11 cellular contexts compared by ENCODE assay signal in the genomic region with DNA sequence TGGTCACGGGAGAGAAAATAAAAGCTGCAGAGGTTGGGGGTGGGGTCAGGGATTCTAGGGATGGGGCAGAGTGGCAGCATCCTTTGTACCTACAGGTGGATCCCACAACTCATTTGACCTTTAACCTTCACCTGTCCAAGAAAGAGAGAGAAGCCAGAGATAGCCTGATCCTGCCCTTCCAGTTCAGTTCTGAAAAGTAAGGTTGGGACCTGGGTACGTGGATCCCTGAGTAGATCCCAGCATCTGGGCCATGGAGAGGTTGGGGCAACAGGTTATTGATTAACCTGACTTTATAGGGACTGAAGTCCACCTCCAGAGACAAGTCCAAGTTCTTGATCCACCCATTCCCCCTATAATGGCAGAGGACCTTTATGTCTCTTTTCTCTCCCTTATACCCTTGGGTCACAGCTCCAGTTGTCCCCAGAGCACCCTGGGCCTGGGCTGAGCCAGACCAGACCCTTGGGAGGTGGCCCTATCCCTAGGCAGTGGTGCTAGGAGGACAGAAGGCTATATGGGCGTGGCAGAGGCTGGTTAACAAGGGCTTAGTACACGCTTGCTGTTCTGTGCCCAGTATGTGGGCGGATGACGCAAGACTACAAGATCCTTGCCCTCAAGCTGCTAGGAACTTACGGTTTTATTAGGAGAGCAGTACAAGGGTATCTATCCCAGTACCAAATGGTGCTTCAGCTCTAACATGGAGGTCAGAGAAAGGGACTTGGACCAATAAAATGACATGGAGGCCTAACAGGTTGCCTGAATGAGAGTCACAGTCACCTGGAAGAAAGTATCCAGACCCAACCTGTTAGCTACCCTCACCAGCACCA. TPM values are rescaled to one million over a fixed set of nuclear protein-coding genes. Genes with fewer than 3 reads are reported as not detected.
DNase-seq lines count a peak whose midpoint lies in the region; ATAC-seq and TF ChIP-seq lines count a peak whose summit lies in the region.
"Had no signal": no experiment of that assay in that cellular context is flagged by ENCODE, and none has a peak within 500 bp of the region (broad histone marks: within the 10 kb centered on the region; RNA-seq: fewer than 3 reads in every experiment).

No MANE protein-coding gene starts in this region.

- POLR2A ChIA-PET in PC-3 (lab: Charles Lee; ENCODE audit: unreplicated experiment), result no interaction called here

- peaks cover 7% of the 10 kb centered on the region; the same call in 1 of the 2 replicates for H3K36me3 ChIP-seq in PC-3 (ENCODE audit: low read depth, low read length)

- H3K4me2 ChIP-seq in PC-3 (ENCODE audit: low read length), result peak overlapping the region; percentile 50

- no peak overlapping the region for H3K9ac ChIP-seq in PC-3 (ENCODE audit: low read length)

- DNase-seq in DMS53 (lab: John Stamatoyannopoulos, UW), result peak; percentile 64
- DNase-seq in DMS53 treated with DMSO at 0.1 percent for 48 hours (lab: John Stamatoyannopoulos, UW; ENCODE audit: unreplicated experiment), result no peak
- peak; percentile 38 for DNase-seq in PC-3
- peak; percentile 86 for DNase-seq in renal cortical epithelial cell (ENCODE audit: low read depth)
- DNase-seq in GM10266 (ENCODE audit: extremely low spot score), result no peak
- no peak for DNase-seq in mucosa of gallbladder (ENCODE audit: low spot score)
- DNase-seq: effector CD4-positive, alpha-beta T cell; NCI-H510A had no signal

- H3K9me2 ChIP-seq in PC-3 (replicated peaks; ENCODE audit: low read length), result no peaks in the 10 kb centered on the region

- H3K4me1 ChIP-seq in PC-3 (ENCODE audit: insufficient read depth, low read length), result peaks cover 27% of the 10 kb centered on the region

- peaks cover 61% of the 10 kb centered on the region for H3K79me2 ChIP-seq in PC-3 (ENCODE audit: low read length)

- ATAC-seq in PC-3 (no peak), esophagus mucosa (peak; percentile 26), GM21529 (IDR thresholded peaks at IDR 0.05; ENCODE audit: unreplicated experiment) (no peak)

- no peaks in the 10 kb centered on the region for H3F3A ChIP-seq in PC-3 (ENCODE audit: low read length, unreplicated experiment)

- no peak overlapping the region for H3K27ac ChIP-seq in PC-3 (ENCODE audit: low read length)

- no peak overlapping the region for H3K4me3 ChIP-seq in PC-3 (ENCODE audit: low read length)

- H3K9me3 ChIP-seq in PC-3 (ENCODE audit: low read length), result no peaks in the 10 kb centered on the region

- peaks cover 14% of the 10 kb centered on the region; the same call in 1 of the 2 replicates for H4K20me1 ChIP-seq in PC-3 (ENCODE audit: low read length)

- no peaks in the 10 kb centered on the region for H3K27me3 ChIP-seq in PC-3 (ENCODE audit: low read length)

- no peak overlapping the region for H2AFZ ChIP-seq in PC-3 (ENCODE audit: low read length)

- CTCF ChIA-PET in PC-3 (lab: Charles Lee), result interaction anchor here (0.6 kb wide), 1 partner anchor 178 kb away, joined by 3 read pairs; no protein-coding TSS in a partner anchor

- TF ChIP-seq CTCF in PC-3 (conservative IDR thresholded peaks at IDR 0.05; ENCODE audit: low read depth, low read length), result no peak
- no peak for TF ChIP-seq CTCF in GM10266 (IDR thresholded peaks at IDR 0.05; ENCODE audit: control insufficient read depth, insufficient read depth, low read depth, missing control alignments)

- intact Hi-C loops in PC-3 (cut with micrococcal nuclease), result no loop called here

- no TSS peak for BruUV-seq in PC-3 (replicated peaks; lab: Mats Ljungman, UMichigan)

RNA-seq across cellular contexts. Expression of a gene that starts 3.3 kb away (rescaled TPM):
- total RNA-seq in PC-3 (2014; rRNA removed) (147 and 180 TPM in 2 replicates), esophagus mucosa (279 TPM), renal cortical epithelial cell (25.1 and 306 TPM in 2 replicates), mucosa of gallbladder (248 TPM)
- total RNA-seq: A172 had no signal

RNA-seq across cellular contexts. Expression of a gene that starts 6.9 kb away (rescaled TPM):
- total RNA-seq in PC-3 (2014; rRNA removed) (60.5 and 67.5 TPM in 2 replicates), esophagus mucosa (40.3 TPM), renal cortical epithelial cell (22.1 and 24.8 TPM in 2 replicates), mucosa of gallbladder (47.9 TPM)

RNA-seq across cellular contexts. Expression of a gene that starts 7.4 kb away (rescaled TPM):
- 52.4 and 68.5 TPM in 2 replicates for total RNA-seq in PC-3 (2014; rRNA removed)
- total RNA-seq in esophagus mucosa, result 87.6 TPM
- 19.4 and 53.9 TPM in 2 replicates for total RNA-seq in renal cortical epithelial cell
- total RNA-seq in mucosa of gallbladder, result 107 TPM

RNA-seq across cellular contexts. Expression of a gene that starts 16.7 kb away (rescaled TPM):
- total RNA-seq in PC-3 (2014; rRNA removed) (88.2 and 103 TPM in 2 replicates), esophagus mucosa (268 TPM), renal cortical epithelial cell (137 and 148 TPM in 2 replicates), mucosa of gallbladder (587 TPM)

RNA-seq across cellular contexts. Expression of a gene that starts 19.7 kb away (rescaled TPM):
- 20.8 and 32.7 TPM in 2 replicates for total RNA-seq in PC-3 (2014; rRNA removed)
- total RNA-seq in esophagus mucosa, result 33.6 TPM
- 41.2 and 50.7 TPM in 2 replicates for total RNA-seq in renal cortical epithelial cell
- 32.3 TPM for total RNA-seq in mucosa of gallbladder

Comparison
In these comparisons a context has a peak if more than half of its experiments do, and no peak if none do; other contexts are left out.
1. DNase-seq: peak in DMS53 (single experiment), PC-3 (single experiment) and renal cortical epithelial cell (single experiment); none in DMS53 treated with DMSO at 0.1 percent for 48 hours (single experiment), GM10266 (single experiment) and mucosa of gallbladder (single experiment).